In the genomic region with DNA sequence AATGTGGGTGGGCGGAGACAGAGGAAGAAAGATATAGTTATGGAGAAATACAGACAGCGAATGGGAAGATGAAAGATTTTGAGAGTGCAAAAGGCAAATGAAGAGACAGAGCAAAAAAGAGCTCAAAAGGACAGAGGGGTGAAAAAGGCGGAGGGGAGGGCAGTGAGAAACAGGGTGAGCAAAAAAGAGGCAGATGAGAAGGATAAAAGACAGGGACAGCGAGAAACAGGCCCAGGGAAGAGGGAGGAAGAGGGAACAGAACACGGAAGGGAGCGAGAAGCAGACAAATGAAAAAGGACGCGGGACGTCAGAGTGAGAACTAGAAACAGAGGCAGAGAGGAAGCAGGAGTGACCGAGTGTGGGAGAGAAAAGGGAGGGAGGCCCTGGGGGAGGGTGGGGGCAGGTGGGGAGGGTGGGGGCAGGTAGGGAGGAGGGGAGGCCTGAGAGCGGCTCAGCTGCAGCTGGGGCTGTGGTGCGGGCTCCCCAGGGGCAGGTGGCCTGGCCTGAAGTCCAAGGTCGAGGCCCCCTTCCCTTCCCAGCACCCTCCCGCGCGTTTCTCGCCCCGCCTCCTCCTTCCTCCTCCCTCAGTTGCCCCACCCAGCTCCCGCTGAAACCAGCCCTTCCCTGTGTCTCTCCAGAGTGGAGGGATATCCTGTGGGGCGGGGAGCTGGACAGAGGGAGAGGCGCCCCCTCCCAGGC, we compare ENCODE assay signal across 1 cellular context.
TF ChIP-seq lines count a peak whose summit lies in the region.

No MANE protein-coding gene starts in this region.

TF ChIP-seq in SK-N-SH treated with all-trans-retinoic acid at 6 μM for 48 hours, 23 proteins besides CTCF, POLR2A, EP300 and RAD21 (continued from another document):
- TF ChIP-seq TSHZ2 (CRISPR knock-in tag; IDR thresholded peaks at IDR 0.05) (no peak), ZNF70 (CRISPR knock-in tag; IDR thresholded peaks at IDR 0.05) (no peak), ISL1 (CRISPR knock-in tag; IDR thresholded peaks at IDR 0.05) (no peak), ZFP30 (CRISPR knock-in tag; IDR thresholded peaks at IDR 0.05) (no peak), ARNTL (CRISPR knock-in tag; IDR thresholded peaks at IDR 0.05; ENCODE audit: borderline replicate concordance, low read depth) (no peak), OSR1 (CRISPR knock-in tag; IDR thresholded peaks at IDR 0.05) (no peak), RARB (CRISPR knock-in tag; IDR thresholded peaks at IDR 0.05) (no peak)
